In genomic region chr6:90204327-90204726, GRCh38 we compare ENCODE assay signal across 18 cellular contexts.
A peak's percentile ranks its signal among the peaks of the same experiment; 100 is the strongest.
DNase-seq lines count a peak whose midpoint lies in the region; ATAC-seq and TF ChIP-seq lines count a peak whose summit lies in the region.
"Had no signal": no experiment of that assay in that cellular context is flagged by ENCODE, and none has a peak within 500 bp of the region (broad histone marks: within the 10 kb centered on the region; RNA-seq: fewer than 3 reads in every experiment).

No MANE protein-coding gene starts in this region.

- TF ChIP-seq POLR2A in transverse colon (IDR thresholded peaks at IDR 0.05), result no peak

- peaks cover 3% of the 10 kb centered on the region for H3K9me3 Mint-ChIP-seq in activated CD8-positive, alpha-beta T cell treated with anti-CD3 and anti-CD28 coated beads for 36 hours
- H3K9me3 Mint-ChIP-seq in activated CD8-positive, alpha-beta T cell treated with anti-CD3 and anti-CD28 coated beads, Interleukin-2, amount 10 ng/mL, durations not matched to agents 7 days and 5 days (ENCODE audit: insufficient read depth), result peaks cover 5% of the 10 kb centered on the region
- peaks cover 0 to 2% (median 0%) of the 10 kb centered on the region in 9 donors for H3K9me3 Mint-ChIP-seq in naive thymus-derived CD8-positive, alpha-beta T cell
- H3K9me3 Mint-ChIP-seq: stimulated activated effector memory CD8-positive, alpha-beta T cell treated with anti-CD3 and anti-CD28 coated beads, Interleukin-12 subunit alpha, Interleukin-12 subunit beta, amount 100 ng/mL, for 72 hours had no signal

- TF ChIP-seq CTCF in activated CD8-positive, alpha-beta T cell treated with anti-CD3 and anti-CD28 coated beads for 36 hours (IDR thresholded peaks at IDR 0.05), result no peak
- no peak for TF ChIP-seq CTCF in transverse colon (IDR thresholded peaks at IDR 0.05)

- H3K27me3 Mint-ChIP-seq in activated CD8-positive, alpha-beta T cell treated with anti-CD3 and anti-CD28 coated beads for 36 hours, result no peaks in the 10 kb centered on the region
- H3K27me3 Mint-ChIP-seq in activated CD8-positive, alpha-beta T cell treated with anti-CD3 and anti-CD28 coated beads, Interleukin-2, amount 10 ng/mL, durations not matched to agents 7 days and 5 days (ENCODE audit: low read depth), result no peaks in the 10 kb centered on the region
- no peaks in the 10 kb centered on the region for H3K27me3 Mint-ChIP-seq in naive thymus-derived CD8-positive, alpha-beta T cell

- H3K36me3 ChIP-seq in effector memory CD4-positive, alpha-beta T cell (ENCODE audit: control insufficient read depth, insufficient read depth, low read length), result peaks cover 6% of the 10 kb centered on the region
- H3K36me3 ChIP-seq in transverse colon, result no peaks in the 10 kb centered on the region

- 67 to 72% methylated on average over 1 to 4 of the region's 4 CpGs for WGBS in transverse colon (ENCODE audit: low coverage in 1 of 2), 2 donors

- no peak for DNase-seq in activated CD8-positive, alpha-beta T cell treated with anti-CD3 and anti-CD28 coated beads for 36 hours
- no peak for DNase-seq in activated CD8-positive, alpha-beta T cell treated with anti-CD3 and anti-CD28 coated beads, Interleukin-2, amount 10 ng/mL, durations not matched to agents 7 days and 5 days
- peak; percentile 34 for DNase-seq in RPMI7951 (ENCODE audit: low read depth)
- DNase-seq in naive thymus-derived CD8-positive, alpha-beta T cell, result no peak
- DNase-seq in effector memory CD4-positive, alpha-beta T cell, result no peak
- DNase-seq in transverse colon, result no peak
- DNase-seq: activated CD4-positive, alpha-beta T cell treated with anti-CD3 and anti-CD28 coated beads, Interleukin-2, amount 50 U/mL, for 48 hours; C1 segment of cervical spinal cord; GF-D8; NCI-H774; nephron progenitor cell; stimulated activated CD4-positive, alpha-beta T cell treated with anti-CD3 and anti-CD28 coated beads, Interleukin-12 subunit alpha, Interleukin-12 subunit beta, amount 100 ng/mL, for 4 hours; SW 1271; trophoblast cell had no signal

- H3K27ac Mint-ChIP-seq in activated CD8-positive, alpha-beta T cell treated with anti-CD3 and anti-CD28 coated beads for 36 hours, result peak overlapping the region; percentile 44
- no peak overlapping the region for H3K27ac Mint-ChIP-seq in activated CD8-positive, alpha-beta T cell treated with anti-CD3 and anti-CD28 coated beads, Interleukin-2, amount 10 ng/mL, durations not matched to agents 7 days and 5 days
- peak overlapping the region in 6 of 10 donors; percentile 22 to 89 (median 62) for H3K27ac Mint-ChIP-seq in naive thymus-derived CD8-positive, alpha-beta T cell
- H3K27ac Mint-ChIP-seq: activated T-helper 2 cell treated with anti-CD3 and anti-CD28 coated beads, Interferon-gamma antibody, Interleukin-2, Interleukin-4, amounts not matched to agents 10 μg/mL and 5 μg/mL and 100 μg/mL, durations not matched to agents 14 hours and 24 hours and 36 hours; nephron progenitor cell; stimulated activated effector memory CD8-positive, alpha-beta T cell treated with anti-CD3 and anti-CD28 coated beads, Interleukin-12 subunit alpha, Interleukin-12 subunit beta, amount 100 ng/mL, for 72 hours had no signal

- no peak overlapping the region for H3K27ac ChIP-seq in effector memory CD4-positive, alpha-beta T cell (ENCODE audit: insufficient read depth, low read length, poor library complexity, severe bottlenecking)
- no peak overlapping the region for H3K27ac ChIP-seq in transverse colon

- peaks cover 75% of the 10 kb centered on the region for H3K4me1 Mint-ChIP-seq in activated CD8-positive, alpha-beta T cell treated with anti-CD3 and anti-CD28 coated beads for 36 hours (ENCODE audit: low read depth)
- peaks cover 68% of the 10 kb centered on the region for H3K4me1 Mint-ChIP-seq in activated CD8-positive, alpha-beta T cell treated with anti-CD3 and anti-CD28 coated beads, Interleukin-2, amount 10 ng/mL, durations not matched to agents 7 days and 5 days (ENCODE audit: low read depth)
- H3K4me1 Mint-ChIP-seq in naive thymus-derived CD8-positive, alpha-beta T cell, result peaks cover 32 to 85% (median 82%) of the 10 kb centered on the region in 4 donors
- H3K4me1 Mint-ChIP-seq: nephron progenitor cell had no signal

- peaks cover 69% of the 10 kb centered on the region for H3K36me3 Mint-ChIP-seq in activated CD8-positive, alpha-beta T cell treated with anti-CD3 and anti-CD28 coated beads for 36 hours (ENCODE audit: low read depth)
- peaks cover 74% of the 10 kb centered on the region for H3K36me3 Mint-ChIP-seq in activated CD8-positive, alpha-beta T cell treated with anti-CD3 and anti-CD28 coated beads, Interleukin-2, amount 10 ng/mL, durations not matched to agents 7 days and 5 days (ENCODE audit: low read depth)
- H3K36me3 Mint-ChIP-seq in naive thymus-derived CD8-positive, alpha-beta T cell, result peaks cover 15 to 57% (median 41%) of the 10 kb centered on the region in 3 donors
- H3K36me3 Mint-ChIP-seq: stimulated activated effector memory CD8-positive, alpha-beta T cell treated with anti-CD3 and anti-CD28 coated beads, Interleukin-12 subunit alpha, Interleukin-12 subunit beta, amount 100 ng/mL, for 72 hours had no signal

- ATAC-seq in activated CD8-positive, alpha-beta T cell treated with anti-CD3 and anti-CD28 coated beads for 36 hours, result no peak
- no peak for ATAC-seq in activated CD8-positive, alpha-beta T cell treated with anti-CD3 and anti-CD28 coated beads, Interleukin-2, amount 10 ng/mL, durations not matched to agents 7 days and 5 days
- ATAC-seq in esophagus mucosa (peak; percentile 97), HG02870 (IDR thresholded peaks at IDR 0.05; ENCODE audit: unreplicated experiment) (no peak)
- ATAC-seq in naive thymus-derived CD8-positive, alpha-beta T cell, result no peak
- ATAC-seq: stimulated activated effector memory CD8-positive, alpha-beta T cell treated with anti-CD3 and anti-CD28 coated beads, Interleukin-12 subunit alpha, Interleukin-12 subunit beta, amount 100 ng/mL, for 72 hours had no signal

- no peak overlapping the region for H3K4me3 ChIP-seq in effector memory CD4-positive, alpha-beta T cell (ENCODE audit: insufficient read depth, low read depth, low read length, poor library complexity, severe bottlenecking)
- no peak overlapping the region for H3K4me3 ChIP-seq in transverse colon

- H3K4me1 ChIP-seq in effector memory CD4-positive, alpha-beta T cell (ENCODE audit: control insufficient read depth, insufficient read depth, low read length, poor library complexity, severe bottlenecking), result peaks cover 5% of the 10 kb centered on the region
- H3K4me1 ChIP-seq in transverse colon, result no peaks in the 10 kb centered on the region

- CTCF ChIA-PET in activated CD8-positive, alpha-beta T cell treated with anti-CD3 and anti-CD28 coated beads for 36 hours (lab: Charles Lee), result interaction anchor here (1.6 to 7.1 kb wide), 2 partner anchors 12 to 264 kb away, joined by 5 to 52 read pairs; no protein-coding TSS in a partner anchor
- CTCF ChIA-PET in activated CD8-positive, alpha-beta T cell treated with anti-CD3 and anti-CD28 coated beads, Interleukin-2, amount 10 ng/mL, durations not matched to agents 7 days and 5 days (lab: Charles Lee), result interaction anchor here (0.7 to 4.7 kb wide), 5 partner anchors 8 to 269 kb away, joined by 3 to 34 read pairs (median 5); no protein-coding TSS in a partner anchor

- no peak overlapping the region for H3K4me3 Mint-ChIP-seq in activated CD8-positive, alpha-beta T cell treated with anti-CD3 and anti-CD28 coated beads for 36 hours
- H3K4me3 Mint-ChIP-seq in activated CD8-positive, alpha-beta T cell treated with anti-CD3 and anti-CD28 coated beads, Interleukin-2, amount 10 ng/mL, durations not matched to agents 7 days and 5 days, result no peak overlapping the region
- H3K4me3 Mint-ChIP-seq in naive thymus-derived CD8-positive, alpha-beta T cell, result peak overlapping the region in 1 of 10 donors; percentile 22
- H3K4me3 Mint-ChIP-seq: nephron progenitor cell; stimulated activated effector memory CD8-positive, alpha-beta T cell treated with anti-CD3 and anti-CD28 coated beads, Interleukin-12 subunit alpha, Interleukin-12 subunit beta, amount 100 ng/mL, for 72 hours had no signal

- in situ Hi-C loops in transverse colon (cut with MboI; ENCODE audit: low pct_ligation_motif_present in 1 of 4, low pct_unique_long_range_greater_than_20kb in 1 of 4, low sequenced_read_pairs in 3 of 4), result no loop called here

- TF ChIP-seq EP300 in transverse colon (IDR thresholded peaks at IDR 0.05; ENCODE audit: low read depth), result no peak

- H3K27me3 ChIP-seq in effector memory CD4-positive, alpha-beta T cell (replicated peaks; ENCODE audit: control insufficient read depth, insufficient read depth, low read length, poor library complexity, severe bottlenecking), result no peaks in the 10 kb centered on the region
- no peaks in the 10 kb centered on the region for H3K27me3 ChIP-seq in transverse colon

- H3K9me3 ChIP-seq in effector memory CD4-positive, alpha-beta T cell (ENCODE audit: control insufficient read depth, low read length), result no peaks in the 10 kb centered on the region
- no peaks in the 10 kb centered on the region for H3K9me3 ChIP-seq in transverse colon

- intact Hi-C loops in activated CD8-positive, alpha-beta T cell treated with anti-CD3 and anti-CD28 coated beads for 36 hours (cut with micrococcal nuclease), result no loop called here
- intact Hi-C loops in transverse colon (cut with DNase I; ENCODE audit: low total_unique reads), result no loop called here

- POLR2A ChIA-PET in activated CD8-positive, alpha-beta T cell treated with anti-CD3 and anti-CD28 coated beads for 36 hours (lab: Charles Lee), result interaction anchor here (0.7 to 5.1 kb wide), 4 partner anchors 10 to 28 kb away, joined by 3 to 39 read pairs (median 6); no protein-coding TSS in a partner anchor
- POLR2A ChIA-PET in activated CD8-positive, alpha-beta T cell treated with anti-CD3 and anti-CD28 coated beads, Interleukin-2, amount 10 ng/mL, durations not matched to agents 7 days and 5 days (lab: Charles Lee), result interaction anchor here (1.3 kb wide), 1 partner anchor 14 kb away, joined by 4 read pairs; no protein-coding TSS in a partner anchor
- POLR2A ChIA-PET in naive thymus-derived CD8-positive, alpha-beta T cell (lab: Charles Lee), result interaction anchor here (1.1 to 1.5 kb wide), 2 partner anchors 10 to 14 kb away, joined by 4 to 5 read pairs; no protein-coding TSS in a partner anchor
